8 cellular contexts compared by ENCODE assay signal in the genomic region with DNA sequence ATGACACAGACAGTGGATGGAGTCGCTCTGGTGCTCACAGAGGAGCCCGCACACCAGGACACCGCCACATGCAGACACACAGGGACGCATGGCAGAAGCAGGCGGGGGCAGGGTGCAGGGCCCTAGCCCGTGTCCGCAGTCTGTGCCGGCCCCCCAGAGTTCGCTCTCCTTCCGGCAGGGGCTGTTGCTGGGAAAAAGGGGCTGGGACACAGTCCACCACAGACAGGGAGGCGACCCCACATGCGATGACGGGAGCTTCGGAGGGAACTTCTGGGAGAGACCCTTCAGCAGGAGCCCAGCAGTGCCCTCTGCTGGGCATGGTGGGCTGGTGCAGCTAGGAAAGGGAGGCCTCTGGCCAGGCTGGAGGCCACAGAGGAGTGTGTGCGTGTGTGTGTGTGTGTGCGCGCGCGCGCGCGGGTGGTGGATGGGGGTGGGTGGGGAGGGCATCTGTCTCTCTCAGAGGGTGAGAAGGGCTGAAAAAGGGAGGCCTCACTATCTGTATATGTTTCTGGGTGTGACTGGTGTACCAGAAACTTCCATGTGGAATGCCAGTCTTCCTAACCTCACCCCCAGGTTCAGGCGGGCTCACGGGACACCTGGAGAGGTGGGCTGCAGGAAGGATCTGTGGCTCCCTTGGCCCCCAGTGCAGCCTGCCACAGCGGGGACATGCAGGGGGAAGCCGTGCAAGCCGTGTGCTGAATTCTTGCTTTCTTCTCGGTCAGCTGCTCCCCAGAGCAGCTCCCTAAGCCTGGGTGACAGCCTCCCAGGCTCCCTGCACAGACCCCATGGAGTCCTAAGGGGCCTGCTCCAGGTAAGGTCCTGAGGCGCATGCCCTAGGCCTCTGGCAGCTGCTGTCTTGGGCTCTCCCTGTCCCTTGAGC.
DNase-seq lines count a peak whose midpoint lies in the region; ATAC-seq and TF ChIP-seq lines count a peak whose summit lies in the region.

No MANE protein-coding gene starts in this region.

- H3K27me3 ChIP-seq in aorta (ENCODE audit: control insufficient read depth in 1 of 2, insufficient read depth in 2 of 2, low read length in 1 of 2): no peaks in the 10 kb centered on the region

- ATAC-seq in GM19035 (IDR thresholded peaks at IDR 0.05; ENCODE audit: unreplicated experiment): peak; percentile 53
- peak; percentile 90 for ATAC-seq in aorta (ENCODE audit: low FRiP score)

- H3K4me3 ChIP-seq in NB4 (ENCODE audit: low read depth, low read length) (peak overlapping the region; percentile 21), aorta (ENCODE audit: low read length in 2 of 2) (no peak overlapping the region)

- DNase-seq in AG08395 (ENCODE audit: low spot score) (peak; percentile 85), NB4 (ENCODE audit: low read depth) (peak; percentile 83), T-helper 2 cell (peak; percentile 37 to 73 (median 54)), amygdala (lab: John Stamatoyannopoulos, UW) (peak in 51 of 56 donors; percentile 18 to 82 (median 62)), hepatic stellate cell (ENCODE audit: low spot score) (peak; percentile 92), renal cortical epithelial cell (ENCODE audit: low read depth) (peak; percentile 44), aorta (peak; percentile 83 to 91)

- no peak overlapping the region for H3K27ac ChIP-seq in aorta (ENCODE audit: low read depth in 1 of 2, low read length in 2 of 2)

- no peaks in the 10 kb centered on the region for H3K36me3 ChIP-seq in aorta (ENCODE audit: control insufficient read depth in 1 of 2, insufficient read depth in 2 of 2, low read length in 1 of 2)

- 22 to 29% methylated on average over 21 to 29 of the region's 29 CpGs for WGBS in aorta, 2 donors

- intact Hi-C loops in aorta (cut with DNase I): loop anchor here (1.0 to 10.0 kb wide), 5 partner anchors 38 to 220 kb away; a partner anchor contains a TSS

- no peaks in the 10 kb centered on the region for H3K4me1 ChIP-seq in aorta (ENCODE audit: control insufficient read depth in 1 of 2, insufficient read depth in 2 of 2, low read length in 2 of 2)

- TF ChIP-seq CTCF in NB4 (IDR thresholded peaks at IDR 0.05; ENCODE audit: low read depth, low read length): peak; percentile 86

- H3K9me3 ChIP-seq in aorta (ENCODE audit: control insufficient read depth, low read length): no peaks in the 10 kb centered on the region

- no peak for TF ChIP-seq POLR2A in NB4 (IDR thresholded peaks at IDR 0.05; ENCODE audit: extremely low read depth, insufficient read length)
